ENCODE assay signal across 9 cellular contexts in the genomic region with DNA sequence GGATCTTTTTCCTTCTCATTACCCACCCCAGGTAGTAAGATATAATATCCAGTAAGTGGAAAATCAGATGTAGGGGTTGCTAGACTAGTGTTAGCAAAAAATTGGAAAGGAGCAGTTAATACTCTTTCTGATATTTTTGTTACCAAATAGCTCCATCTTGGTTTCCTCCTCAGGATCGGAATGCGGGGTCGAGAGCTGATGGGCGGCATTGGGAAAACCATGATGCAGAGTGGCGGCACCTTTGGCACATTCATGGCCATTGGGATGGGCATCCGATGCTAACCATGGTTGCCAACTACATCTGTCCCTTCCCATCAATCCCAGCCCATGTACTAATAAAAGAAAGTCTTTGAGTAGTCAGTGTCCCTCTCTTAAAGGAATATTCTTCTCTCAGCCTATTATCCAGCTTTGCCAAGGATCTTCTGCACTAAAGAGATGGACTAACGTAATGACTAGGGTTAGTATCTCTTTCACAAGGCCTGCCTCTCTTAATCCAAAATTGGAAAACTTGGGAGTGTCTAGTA. TPM values are rescaled to one million over a fixed set of nuclear protein-coding genes. Genes with fewer than 3 reads are reported as not detected.
DNase-seq lines count a peak whose midpoint lies in the region; ATAC-seq and TF ChIP-seq lines count a peak whose summit lies in the region.
"Had no signal": no experiment of that assay in that cellular context is flagged by ENCODE, and none has a peak within 500 bp of the region (broad histone marks: within the 10 kb centered on the region; RNA-seq: fewer than 3 reads in every experiment).

No MANE protein-coding gene starts in this region.

- H3K27ac ChIP-seq in tibial nerve = peak overlapping the region in 3 of 4 donors; percentile 91 to 96 (median 91)

- peak overlapping the region; percentile 97 for H3K4me3 Mint-ChIP-seq in activated naive CD4-positive, alpha-beta T cell treated with anti-CD3 and anti-CD28 coated beads, Interleukin-2, amount 50 U/mL, for 24 hours
- H3K4me3 Mint-ChIP-seq in WTC11 = peak overlapping the region; percentile 93

- no peaks in the 10 kb centered on the region for H3K9me3 ChIP-seq in tibial nerve

- H3K27ac Mint-ChIP-seq in activated naive CD4-positive, alpha-beta T cell treated with anti-CD3 and anti-CD28 coated beads, Interleukin-2, amount 50 U/mL, for 24 hours = peak overlapping the region; percentile 92
- 0 out of 2 replicates have a peak overlapping the region, but pooled peaks have one; percentile 14 for H3K27ac Mint-ChIP-seq in WTC11

- peaks cover 0 to 43% (median 17%) of the 10 kb centered on the region in 4 donors for H3K4me1 ChIP-seq in tibial nerve

- H3K4me3 ChIP-seq in foreskin fibroblast (ENCODE audit: low read depth in 1 of 2, low read length in 2 of 2) = peak overlapping the region; percentile 76 to 89
- no peak overlapping the region for H3K4me3 ChIP-seq in tibial nerve

- H3K4me1 Mint-ChIP-seq in activated naive CD4-positive, alpha-beta T cell treated with anti-CD3 and anti-CD28 coated beads, Interleukin-2, amount 50 U/mL, for 24 hours = peaks cover 54% of the 10 kb centered on the region
- H3K4me1 Mint-ChIP-seq in WTC11 = peaks cover 19% of the 10 kb centered on the region

- TF ChIP-seq EP300 in tibial nerve (IDR thresholded peaks at IDR 0.05) = no peak

- CTCF ChIA-PET in WTC11 (lab: Charles Lee) = interaction anchor here (0.8 to 1.2 kb wide), 2 partner anchors 82 to 254 kb away, joined by 3 to 4 read pairs; a partner anchor contains a TSS

- POLR2A ChIA-PET in WTC11 (lab: Charles Lee) = interaction anchor here (1.6 kb wide), 1 partner anchor 41 kb away, joined by 4 read pairs; a partner anchor contains a TSS

- DNase-seq in activated naive CD4-positive, alpha-beta T cell (lab: John Stamatoyannopoulos, UW) = no peak
- DNase-seq in WTC11 (ENCODE audit: low spot score) = no peak
- peak in 1 of 2 donors; percentile 34 for DNase-seq in foreskin fibroblast
- no peak for DNase-seq in tibial nerve (ENCODE audit: low spot score in 2 of 2)
- DNase-seq in hypothalamus (lab: John Stamatoyannopoulos, UW) = no peak
- no peak for DNase-seq in AG20443 (ENCODE audit: low spot score)
- DNase-seq: NCI-H187 treated with DMSO at 0.1 percent for 48 hours had no signal

- no peaks in the 10 kb centered on the region for H3K27me3 ChIP-seq in tibial nerve

- TF ChIP-seq CTCF in WTC11 (IDR thresholded peaks at IDR 0.05) (no peak), foreskin fibroblast (IDR thresholded peaks at IDR 0.05; ENCODE audit: low read depth, low read length) (no peak), tibial nerve (IDR thresholded peaks at IDR 0.05) (no peak)

- TF ChIP-seq POLR2A in tibial nerve (IDR thresholded peaks at IDR 0.05) = no peak

- no peak for ATAC-seq in WTC11
- no peak for ATAC-seq in HG02981 (IDR thresholded peaks at IDR 0.05; ENCODE audit: unreplicated experiment)

- 91 to 96% methylated on average over 7 of the region's 7 CpGs for WGBS in tibial nerve, 2 donors

- H3K9me3 Mint-ChIP-seq in activated naive CD4-positive, alpha-beta T cell treated with anti-CD3 and anti-CD28 coated beads, Interleukin-2, amount 50 U/mL, for 24 hours = no peaks in the 10 kb centered on the region
- no peaks in the 10 kb centered on the region for H3K9me3 Mint-ChIP-seq in WTC11

- peaks cover 13% of the 10 kb centered on the region for H3K36me3 Mint-ChIP-seq in activated naive CD4-positive, alpha-beta T cell treated with anti-CD3 and anti-CD28 coated beads, Interleukin-2, amount 50 U/mL, for 24 hours
- H3K36me3 Mint-ChIP-seq in WTC11 = peaks cover 33% of the 10 kb centered on the region

- H3K36me3 ChIP-seq in tibial nerve = peaks cover 0 to 54% (median 4%) of the 10 kb centered on the region in 3 donors

- H3K27me3 Mint-ChIP-seq in activated naive CD4-positive, alpha-beta T cell treated with anti-CD3 and anti-CD28 coated beads, Interleukin-2, amount 50 U/mL, for 24 hours = no peaks in the 10 kb centered on the region
- H3K27me3 Mint-ChIP-seq in WTC11 (ENCODE audit: low read depth) = no peaks in the 10 kb centered on the region

TF ChIP-seq in WTC11, 78 proteins besides CTCF, POLR2A, EP300 and RAD21:
- TF ChIP-seq, protein P1, sequence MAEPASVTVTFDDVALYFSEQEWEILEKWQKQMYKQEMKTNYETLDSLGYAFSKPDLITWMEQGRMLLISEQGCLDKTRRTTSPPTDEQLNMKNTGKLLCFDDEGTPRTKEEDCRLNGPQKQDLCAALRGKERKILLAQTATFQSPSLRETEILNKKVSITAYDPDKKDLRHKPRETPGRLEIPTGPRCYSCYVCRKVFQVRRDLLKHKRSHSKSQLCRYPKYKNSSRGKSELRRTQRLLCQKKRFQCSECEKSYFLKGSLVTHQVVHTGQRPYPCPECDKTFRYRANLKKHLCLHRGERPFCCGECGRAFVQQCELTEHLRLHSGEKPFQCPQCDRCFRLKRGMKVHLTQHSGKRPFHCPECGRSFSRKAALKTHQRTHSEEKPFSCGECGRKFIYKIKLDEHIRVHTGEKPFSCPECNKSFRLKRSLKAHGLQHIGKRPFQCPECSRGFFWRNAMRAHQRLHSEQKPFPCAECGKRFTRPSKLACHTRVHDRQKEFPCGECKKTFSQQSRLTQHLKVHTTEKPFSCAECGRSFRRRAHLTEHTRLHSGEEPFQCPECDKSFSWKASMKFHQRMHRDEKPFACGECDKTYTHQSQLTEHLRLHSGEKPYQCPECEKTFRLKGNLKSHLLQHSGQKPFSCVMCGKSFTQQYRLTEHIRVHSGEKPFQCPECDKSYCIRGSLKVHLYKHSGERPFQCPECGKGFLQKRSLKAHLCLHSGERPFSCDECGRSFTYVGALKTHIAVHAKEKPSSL (CRISPR knock-in tag; conservative IDR thresholded peaks at IDR 0.05) = 0 out of 2 replicates have a peak, but pooled peaks have one; percentile 43
- TF ChIP-seq, protein P2, sequence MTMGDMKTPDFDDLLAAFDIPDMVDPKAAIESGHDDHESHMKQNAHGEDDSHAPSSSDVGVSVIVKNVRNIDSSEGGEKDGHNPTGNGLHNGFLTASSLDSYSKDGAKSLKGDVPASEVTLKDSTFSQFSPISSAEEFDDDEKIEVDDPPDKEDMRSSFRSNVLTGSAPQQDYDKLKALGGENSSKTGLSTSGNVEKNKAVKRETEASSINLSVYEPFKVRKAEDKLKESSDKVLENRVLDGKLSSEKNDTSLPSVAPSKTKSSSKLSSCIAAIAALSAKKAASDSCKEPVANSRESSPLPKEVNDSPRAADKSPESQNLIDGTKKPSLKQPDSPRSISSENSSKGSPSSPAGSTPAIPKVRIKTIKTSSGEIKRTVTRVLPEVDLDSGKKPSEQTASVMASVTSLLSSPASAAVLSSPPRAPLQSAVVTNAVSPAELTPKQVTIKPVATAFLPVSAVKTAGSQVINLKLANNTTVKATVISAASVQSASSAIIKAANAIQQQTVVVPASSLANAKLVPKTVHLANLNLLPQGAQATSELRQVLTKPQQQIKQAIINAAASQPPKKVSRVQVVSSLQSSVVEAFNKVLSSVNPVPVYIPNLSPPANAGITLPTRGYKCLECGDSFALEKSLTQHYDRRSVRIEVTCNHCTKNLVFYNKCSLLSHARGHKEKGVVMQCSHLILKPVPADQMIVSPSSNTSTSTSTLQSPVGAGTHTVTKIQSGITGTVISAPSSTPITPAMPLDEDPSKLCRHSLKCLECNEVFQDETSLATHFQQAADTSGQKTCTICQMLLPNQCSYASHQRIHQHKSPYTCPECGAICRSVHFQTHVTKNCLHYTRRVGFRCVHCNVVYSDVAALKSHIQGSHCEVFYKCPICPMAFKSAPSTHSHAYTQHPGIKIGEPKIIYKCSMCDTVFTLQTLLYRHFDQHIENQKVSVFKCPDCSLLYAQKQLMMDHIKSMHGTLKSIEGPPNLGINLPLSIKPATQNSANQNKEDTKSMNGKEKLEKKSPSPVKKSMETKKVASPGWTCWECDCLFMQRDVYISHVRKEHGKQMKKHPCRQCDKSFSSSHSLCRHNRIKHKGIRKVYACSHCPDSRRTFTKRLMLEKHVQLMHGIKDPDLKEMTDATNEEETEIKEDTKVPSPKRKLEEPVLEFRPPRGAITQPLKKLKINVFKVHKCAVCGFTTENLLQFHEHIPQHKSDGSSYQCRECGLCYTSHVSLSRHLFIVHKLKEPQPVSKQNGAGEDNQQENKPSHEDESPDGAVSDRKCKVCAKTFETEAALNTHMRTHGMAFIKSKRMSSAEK (CRISPR knock-in tag; IDR thresholded peaks at IDR 0.05; ENCODE audit: borderline replicate concordance) = peak; percentile 60; the same call in 1 of the 2 replicates
- TF ChIP-seq, protein P3, sequence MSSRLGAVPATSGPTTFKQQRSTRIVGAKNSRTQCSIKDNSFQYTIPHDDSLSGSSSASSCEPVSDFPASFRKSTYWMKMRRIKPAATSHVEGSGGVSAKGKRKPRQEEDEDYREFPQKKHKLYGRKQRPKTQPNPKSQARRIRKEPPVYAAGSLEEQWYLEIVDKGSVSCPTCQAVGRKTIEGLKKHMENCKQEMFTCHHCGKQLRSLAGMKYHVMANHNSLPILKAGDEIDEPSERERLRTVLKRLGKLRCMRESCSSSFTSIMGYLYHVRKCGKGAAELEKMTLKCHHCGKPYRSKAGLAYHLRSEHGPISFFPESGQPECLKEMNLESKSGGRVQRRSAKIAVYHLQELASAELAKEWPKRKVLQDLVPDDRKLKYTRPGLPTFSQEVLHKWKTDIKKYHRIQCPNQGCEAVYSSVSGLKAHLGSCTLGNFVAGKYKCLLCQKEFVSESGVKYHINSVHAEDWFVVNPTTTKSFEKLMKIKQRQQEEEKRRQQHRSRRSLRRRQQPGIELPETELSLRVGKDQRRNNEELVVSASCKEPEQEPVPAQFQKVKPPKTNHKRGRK (CRISPR knock-in tag; IDR thresholded peaks at IDR 0.05; ENCODE audit: borderline replicate concordance) = no peak
- peak; percentile 25 for TF ChIP-seq GABPB1 (CRISPR knock-in tag; IDR thresholded peaks at IDR 0.05)

RNA-seq across cellular contexts. Expression of a gene that starts 1.5 kb away (rescaled TPM):
- total RNA-seq in WTC11 (2021) (213 to 249 TPM (median 245 TPM) in 3 replicates), tibial nerve (100 to 1,000 TPM; 237 to 447 (median 320) TPM)

RNA-seq across cellular contexts. Expression of a gene that starts 1.5 kb away (rescaled TPM):
- 36.1 to 39.8 TPM (median 36.8 TPM) in 3 replicates for total RNA-seq in WTC11 (2021)
- 10 to 100 TPM; 17.7 to 64.1 (median 34.5) TPM for total RNA-seq in tibial nerve

RNA-seq across cellular contexts. Expression of a gene that starts 36.0 kb away (rescaled TPM):
- total RNA-seq in WTC11 (2021) (287 to 312 TPM (median 299 TPM) in 3 replicates), tibial nerve (100 to 1,000 TPM; 116 to 151 (median 144) TPM)

RNA-seq across cellular contexts. Expression of a gene that starts 36.0 kb away (rescaled TPM):
- total RNA-seq in WTC11 (2021) (125 to 163 TPM (median 160 TPM) in 3 replicates), tibial nerve (10 to 100 TPM; 24.9 to 35.0 (median 30.8) TPM)

RNA-seq across cellular contexts. Expression of a gene that starts 41.4 kb away (rescaled TPM):
- total RNA-seq in WTC11 (2021) = 221 to 231 TPM (median 223 TPM) in 3 replicates
- 100 to 1,000 TPM; 410 to 504 (median 446) TPM for total RNA-seq in tibial nerve

Comparison
In these comparisons a context has a peak if more than half of its experiments do, and no peak if none do; other contexts are left out.
1. H3K4me3 ChIP-seq: peak in foreskin fibroblast (2 of 2); none in tibial nerve (0 of 4).